18 cellular contexts compared by ENCODE assay signal in genomic region chr1:42311897-42312296, GRCh38.
"Had no signal": no experiment of that assay in that cellular context is flagged by ENCODE, and none has a peak within 500 bp of the region (broad histone marks: within the 10 kb centered on the region; RNA-seq: fewer than 3 reads in every experiment).

No MANE protein-coding gene starts in this region.

- H3K4me3 ChIP-seq: esophagus muscularis mucosa, gastrocnemius medialis, heart right ventricle, psoas muscle, upper lobe of right lung, vagina had no signal

- H3K27ac Mint-ChIP-seq: stimulated activated naive B cell treated with anti-CD40 and anti-IgM and Interleukin-4, amounts not matched to agents 10 μg/mL and 1 μg/mL and 100 μg/mL, for 72 hours had no signal

- H3K27ac ChIP-seq: epithelial cell of prostate, heart right ventricle, neutrophil, psoas muscle, upper lobe of right lung, vagina had no signal

- H3K9me3 ChIP-seq: esophagus muscularis mucosa, gastrocnemius medialis, heart right ventricle, neutrophil, psoas muscle, upper lobe of right lung, vagina had no signal

- FAIRE-seq: islet of Langerhans had no signal

- ATAC-seq: effector memory CD8-positive, alpha-beta T cell; naive thymus-derived CD8-positive, alpha-beta T cell; sciatic nerve; stimulated activated naive B cell treated with anti-CD40 and anti-IgM and Interleukin-4, amounts not matched to agents 10 μg/mL and 1 μg/mL and 100 μg/mL, for 72 hours had no signal

- H3K27me3 ChIP-seq: esophagus muscularis mucosa, gastrocnemius medialis, heart right ventricle, neutrophil, upper lobe of right lung, vagina had no signal

- H3K4me3 Mint-ChIP-seq: effector memory CD8-positive, alpha-beta T cell; naive thymus-derived CD8-positive, alpha-beta T cell; stimulated activated naive B cell treated with anti-CD40 and anti-IgM and Interleukin-4, amounts not matched to agents 10 μg/mL and 1 μg/mL and 100 μg/mL, for 72 hours had no signal

- H3K36me3 ChIP-seq: gastrocnemius medialis, vagina had no signal

- H3K27me3 Mint-ChIP-seq: effector memory CD8-positive, alpha-beta T cell; naive thymus-derived CD8-positive, alpha-beta T cell; stimulated activated naive B cell treated with anti-CD40 and anti-IgM and Interleukin-4, amounts not matched to agents 10 μg/mL and 1 μg/mL and 100 μg/mL, for 72 hours had no signal

- H3K9me3 Mint-ChIP-seq: effector memory CD8-positive, alpha-beta T cell; naive thymus-derived CD8-positive, alpha-beta T cell; stimulated activated naive B cell treated with anti-CD40 and anti-IgM and Interleukin-4, amounts not matched to agents 10 μg/mL and 1 μg/mL and 100 μg/mL, for 72 hours had no signal

- DNase-seq: effector memory CD8-positive, alpha-beta T cell; gastrocnemius medialis; heart right ventricle; hypothalamus; kidney glomerular epithelial cell; naive thymus-derived CD8-positive, alpha-beta T cell; psoas muscle; retina; stimulated activated CD4-positive, alpha-beta T cell treated with anti-CD3 and anti-CD28 coated beads, Interleukin-2, amount 100 ng/mL, for 24 hours; stimulated activated CD4-positive, alpha-beta T cell treated with anti-CD3 and anti-CD28 coated beads, Interleukin-4, amount 100 ng/mL, for 4 hours; stimulated activated naive B cell treated with anti-CD40 and anti-IgM and Interleukin-4, amounts not matched to agents 10 μg/mL and 1 μg/mL and 100 μg/mL, for 72 hours; upper lobe of right lung had no signal
